Comparison of ENCODE assay signal across 8 cellular contexts in the genomic region with DNA sequence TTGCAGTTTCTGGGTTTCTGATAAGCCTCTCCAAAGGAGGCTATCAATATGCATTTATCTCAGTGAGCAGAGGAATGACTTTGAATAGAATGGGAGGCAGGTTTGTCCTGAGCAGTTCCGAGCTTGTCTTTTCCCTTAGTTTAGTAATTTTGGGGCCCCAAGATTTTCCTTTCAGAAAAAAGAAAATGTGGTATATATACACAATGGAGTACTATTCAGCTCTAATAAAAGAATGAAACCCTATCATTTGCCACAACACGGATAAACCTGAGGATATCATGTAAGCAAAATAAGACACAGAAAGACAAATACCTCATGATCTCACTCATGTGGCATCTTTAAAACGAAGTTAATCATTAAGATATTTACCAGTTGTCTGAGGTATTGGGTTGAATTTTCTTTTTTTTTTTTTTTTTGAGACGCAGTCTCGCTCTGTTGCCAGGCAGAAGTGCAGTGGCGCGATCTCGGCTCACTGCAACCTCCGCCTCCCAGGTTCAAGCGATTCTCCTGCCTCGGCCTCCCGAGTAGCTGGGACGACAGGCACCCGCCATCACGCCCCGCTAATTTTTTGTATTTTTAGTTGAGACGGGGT. TPM values are rescaled to one million over a fixed set of nuclear protein-coding genes. Genes with fewer than 3 reads are reported as not detected.
DNase-seq lines count a peak whose midpoint lies in the region; ATAC-seq and TF ChIP-seq lines count a peak whose summit lies in the region.

No MANE protein-coding gene starts in this region.

- peaks cover 3 to 34% of the 10 kb centered on the region in 2 donors for H3K36me3 ChIP-seq in ascending aorta
- H3K36me3 ChIP-seq in kidney epithelial cell (ENCODE audit: control insufficient read depth, insufficient read depth, low read length): no peaks in the 10 kb centered on the region
- H3K36me3 ChIP-seq in subcutaneous abdominal adipose tissue (ENCODE audit: control insufficient read depth in 5 of 5, insufficient read depth in 5 of 5, low read length in 5 of 5): peaks cover 3 to 25% (median 21%) of the 10 kb centered on the region in 5 donors

- H3K27me3 ChIP-seq in ascending aorta (no peaks in the 10 kb centered on the region), kidney epithelial cell (ENCODE audit: control insufficient read depth, insufficient read depth, low read length) (no peaks in the 10 kb centered on the region), subcutaneous abdominal adipose tissue (ENCODE audit: control insufficient read depth in 5 of 5, insufficient read depth in 4 of 5, low read length in 5 of 5) (no peaks in the 10 kb centered on the region)

- H3K9ac ChIP-seq in subcutaneous abdominal adipose tissue (ENCODE audit: low read length in 5 of 5): peak overlapping the region; percentile 68 to 98 (median 94)

- ATAC-seq in GM19324 (IDR thresholded peaks at IDR 0.05; ENCODE audit: low FRiP score, unreplicated experiment) (peak; percentile 8), HG03432 (IDR thresholded peaks at IDR 0.05; ENCODE audit: unreplicated experiment) (peak; percentile 16)

- H3K4me3 ChIP-seq in ascending aorta: peak overlapping the region; percentile 72 to 87
- peak overlapping the region; percentile 91 for H3K4me3 ChIP-seq in kidney epithelial cell (ENCODE audit: low read depth, low read length)
- H3K4me3 ChIP-seq in subcutaneous abdominal adipose tissue (ENCODE audit: low read depth in 1 of 5, low read length in 5 of 5): peak overlapping the region; percentile 77 to 99 (median 97)

- intact Hi-C loops in ascending aorta (cut with DNase I): loop anchor here (5.0 kb wide), 1 partner anchor 284 kb away; no protein-coding TSS in a partner anchor

- H3K9me3 ChIP-seq in ascending aorta (peaks cover 4 to 20% of the 10 kb centered on the region in 2 donors), subcutaneous abdominal adipose tissue (ENCODE audit: control insufficient read depth in 5 of 5, low read length in 5 of 5) (peaks cover 0 to 2% (median 0%) of the 10 kb centered on the region in 5 donors)

- DNase-seq in ascending aorta (ENCODE audit: low spot score in 2 of 2) (no peak), kidney epithelial cell (ENCODE audit: low read depth) (no peak), nucleus accumbens (lab: John Stamatoyannopoulos, UW) (no peak), T-helper 9 cell (no peak), HUDEP-2 (lab: John Stamatoyannopoulos, UW; ENCODE audit: unreplicated experiment in 76 of 76) (no peak)

- no peak for TF ChIP-seq CTCF in ascending aorta (IDR thresholded peaks at IDR 0.05)
- TF ChIP-seq CTCF in kidney epithelial cell (IDR thresholded peaks at IDR 0.05; ENCODE audit: insufficient read depth, low read length, poor library complexity, severe bottlenecking): no peak

- H3K4me1 ChIP-seq in ascending aorta (peaks cover 6 to 9% of the 10 kb centered on the region in 2 donors), subcutaneous abdominal adipose tissue (ENCODE audit: control insufficient read depth in 5 of 5, insufficient read depth in 5 of 5, low read length in 5 of 5) (peaks cover 5 to 20% (median 16%) of the 10 kb centered on the region in 5 donors)

- H3K27ac ChIP-seq in ascending aorta (peak overlapping the region; percentile 62 to 92), subcutaneous abdominal adipose tissue (ENCODE audit: low read depth, low read length) (peak overlapping the region; percentile 70)

RNA-seq across cellular contexts. Expression of a gene that starts 0.5 kb away (rescaled TPM):
- 40.7 TPM for total RNA-seq in ascending aorta
- total RNA-seq in kidney epithelial cell: 10.9 and 16.4 TPM in 2 replicates

RNA-seq across cellular contexts. Expression of a gene that starts 0.6 kb away (rescaled TPM):
- total RNA-seq in ascending aorta: 41.9 TPM
- total RNA-seq in kidney epithelial cell: 48.9 and 51.6 TPM in 2 replicates
